ENCODE assay signal across 1 cellular context in the genomic region with DNA sequence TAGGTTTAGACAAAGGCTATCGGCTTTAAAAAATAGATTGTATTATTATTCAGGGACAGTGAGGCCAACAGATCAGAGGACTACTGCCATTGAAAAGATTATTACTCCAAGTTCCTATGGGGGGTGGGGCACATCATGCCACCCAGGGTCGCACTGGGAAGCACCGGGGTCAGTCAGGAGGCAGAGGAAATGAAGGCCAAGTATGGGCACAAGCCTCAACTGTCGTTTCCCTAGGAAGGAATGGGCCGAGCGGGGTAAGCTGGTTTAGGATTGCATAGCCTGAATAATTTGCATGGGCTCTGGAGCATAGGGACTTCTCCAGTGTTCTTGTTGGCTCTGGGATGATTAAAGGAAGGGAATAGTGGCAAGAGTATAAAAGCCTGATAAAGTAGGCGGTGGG.
TF ChIP-seq lines count a peak whose summit lies in the region.

No MANE protein-coding gene starts in this region.

TF ChIP-seq in WTC11, 78 proteins besides CTCF, POLR2A, EP300 and RAD21 (continued from another document):
- TF ChIP-seq, protein P1, sequence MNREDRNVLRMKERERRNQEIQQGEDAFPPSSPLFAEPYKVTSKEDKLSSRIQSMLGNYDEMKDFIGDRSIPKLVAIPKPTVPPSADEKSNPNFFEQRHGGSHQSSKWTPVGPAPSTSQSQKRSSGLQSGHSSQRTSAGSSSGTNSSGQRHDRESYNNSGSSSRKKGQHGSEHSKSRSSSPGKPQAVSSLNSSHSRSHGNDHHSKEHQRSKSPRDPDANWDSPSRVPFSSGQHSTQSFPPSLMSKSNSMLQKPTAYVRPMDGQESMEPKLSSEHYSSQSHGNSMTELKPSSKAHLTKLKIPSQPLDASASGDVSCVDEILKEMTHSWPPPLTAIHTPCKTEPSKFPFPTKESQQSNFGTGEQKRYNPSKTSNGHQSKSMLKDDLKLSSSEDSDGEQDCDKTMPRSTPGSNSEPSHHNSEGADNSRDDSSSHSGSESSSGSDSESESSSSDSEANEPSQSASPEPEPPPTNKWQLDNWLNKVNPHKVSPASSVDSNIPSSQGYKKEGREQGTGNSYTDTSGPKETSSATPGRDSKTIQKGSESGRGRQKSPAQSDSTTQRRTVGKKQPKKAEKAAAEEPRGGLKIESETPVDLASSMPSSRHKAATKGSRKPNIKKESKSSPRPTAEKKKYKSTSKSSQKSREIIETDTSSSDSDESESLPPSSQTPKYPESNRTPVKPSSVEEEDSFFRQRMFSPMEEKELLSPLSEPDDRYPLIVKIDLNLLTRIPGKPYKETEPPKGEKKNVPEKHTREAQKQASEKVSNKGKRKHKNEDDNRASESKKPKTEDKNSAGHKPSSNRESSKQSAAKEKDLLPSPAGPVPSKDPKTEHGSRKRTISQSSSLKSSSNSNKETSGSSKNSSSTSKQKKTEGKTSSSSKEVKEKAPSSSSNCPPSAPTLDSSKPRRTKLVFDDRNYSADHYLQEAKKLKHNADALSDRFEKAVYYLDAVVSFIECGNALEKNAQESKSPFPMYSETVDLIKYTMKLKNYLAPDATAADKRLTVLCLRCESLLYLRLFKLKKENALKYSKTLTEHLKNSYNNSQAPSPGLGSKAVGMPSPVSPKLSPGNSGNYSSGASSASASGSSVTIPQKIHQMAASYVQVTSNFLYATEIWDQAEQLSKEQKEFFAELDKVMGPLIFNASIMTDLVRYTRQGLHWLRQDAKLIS (CRISPR knock-in tag; IDR thresholded peaks at IDR 0.05; ENCODE audit: borderline replicate concordance), result no peak
- TF ChIP-seq ZNF263 (CRISPR knock-in tag; IDR thresholded peaks at IDR 0.05; ENCODE audit: low read depth), result no peak
- no peak for TF ChIP-seq ZNF423 (CRISPR knock-in tag; IDR thresholded peaks at IDR 0.05)
- TF ChIP-seq, protein P2, sequence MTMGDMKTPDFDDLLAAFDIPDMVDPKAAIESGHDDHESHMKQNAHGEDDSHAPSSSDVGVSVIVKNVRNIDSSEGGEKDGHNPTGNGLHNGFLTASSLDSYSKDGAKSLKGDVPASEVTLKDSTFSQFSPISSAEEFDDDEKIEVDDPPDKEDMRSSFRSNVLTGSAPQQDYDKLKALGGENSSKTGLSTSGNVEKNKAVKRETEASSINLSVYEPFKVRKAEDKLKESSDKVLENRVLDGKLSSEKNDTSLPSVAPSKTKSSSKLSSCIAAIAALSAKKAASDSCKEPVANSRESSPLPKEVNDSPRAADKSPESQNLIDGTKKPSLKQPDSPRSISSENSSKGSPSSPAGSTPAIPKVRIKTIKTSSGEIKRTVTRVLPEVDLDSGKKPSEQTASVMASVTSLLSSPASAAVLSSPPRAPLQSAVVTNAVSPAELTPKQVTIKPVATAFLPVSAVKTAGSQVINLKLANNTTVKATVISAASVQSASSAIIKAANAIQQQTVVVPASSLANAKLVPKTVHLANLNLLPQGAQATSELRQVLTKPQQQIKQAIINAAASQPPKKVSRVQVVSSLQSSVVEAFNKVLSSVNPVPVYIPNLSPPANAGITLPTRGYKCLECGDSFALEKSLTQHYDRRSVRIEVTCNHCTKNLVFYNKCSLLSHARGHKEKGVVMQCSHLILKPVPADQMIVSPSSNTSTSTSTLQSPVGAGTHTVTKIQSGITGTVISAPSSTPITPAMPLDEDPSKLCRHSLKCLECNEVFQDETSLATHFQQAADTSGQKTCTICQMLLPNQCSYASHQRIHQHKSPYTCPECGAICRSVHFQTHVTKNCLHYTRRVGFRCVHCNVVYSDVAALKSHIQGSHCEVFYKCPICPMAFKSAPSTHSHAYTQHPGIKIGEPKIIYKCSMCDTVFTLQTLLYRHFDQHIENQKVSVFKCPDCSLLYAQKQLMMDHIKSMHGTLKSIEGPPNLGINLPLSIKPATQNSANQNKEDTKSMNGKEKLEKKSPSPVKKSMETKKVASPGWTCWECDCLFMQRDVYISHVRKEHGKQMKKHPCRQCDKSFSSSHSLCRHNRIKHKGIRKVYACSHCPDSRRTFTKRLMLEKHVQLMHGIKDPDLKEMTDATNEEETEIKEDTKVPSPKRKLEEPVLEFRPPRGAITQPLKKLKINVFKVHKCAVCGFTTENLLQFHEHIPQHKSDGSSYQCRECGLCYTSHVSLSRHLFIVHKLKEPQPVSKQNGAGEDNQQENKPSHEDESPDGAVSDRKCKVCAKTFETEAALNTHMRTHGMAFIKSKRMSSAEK (CRISPR knock-in tag; IDR thresholded peaks at IDR 0.05; ENCODE audit: borderline replicate concordance), result no peak
